13 cellular contexts compared by ENCODE assay signal in the genomic region with DNA sequence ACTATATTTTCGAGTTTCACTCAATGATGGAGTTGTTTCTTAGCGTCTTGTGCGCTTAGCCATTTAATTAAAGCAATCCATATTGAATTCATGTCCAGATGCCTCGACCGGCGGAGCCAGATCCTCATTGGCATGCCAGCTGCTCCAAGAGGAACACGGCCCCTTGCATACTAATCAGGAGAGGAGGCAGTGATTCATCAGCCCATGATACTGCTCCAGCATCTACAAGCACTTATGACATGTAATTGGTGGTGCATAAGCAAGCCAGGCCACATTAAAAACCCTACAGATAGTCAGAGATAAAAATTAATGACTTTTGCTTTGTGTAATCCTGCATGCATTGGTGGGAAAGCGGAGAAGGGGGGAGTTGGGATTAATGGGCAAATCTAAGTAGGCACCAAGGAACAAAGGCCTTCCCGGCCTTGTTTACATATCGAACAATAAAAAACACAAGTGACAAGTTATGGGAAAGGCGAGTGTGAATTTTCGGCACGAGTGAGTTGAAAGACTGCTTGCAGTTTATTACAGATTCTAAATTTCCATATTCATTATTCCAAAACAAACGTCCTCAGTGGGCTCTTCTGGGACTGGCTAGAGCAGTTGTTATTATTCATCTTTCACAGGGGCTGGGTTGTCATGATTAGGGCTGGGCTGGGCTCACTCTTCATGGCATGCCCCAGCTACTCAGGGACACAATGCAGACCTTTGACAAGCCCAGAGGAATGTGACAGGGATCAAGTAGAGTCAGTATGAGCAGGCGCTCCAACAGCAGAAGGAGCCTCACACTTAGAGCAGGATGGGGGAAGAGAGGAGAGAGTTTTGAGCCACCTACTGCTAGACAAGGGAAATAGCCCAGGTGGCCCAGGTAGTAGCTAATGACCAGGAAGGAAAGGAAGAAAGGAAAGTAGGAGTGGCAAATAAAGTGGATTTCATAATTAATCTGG.
DNase-seq lines count a peak whose midpoint lies in the region; ATAC-seq and TF ChIP-seq lines count a peak whose summit lies in the region.
"Had no signal": no experiment of that assay in that cellular context is flagged by ENCODE, and none has a peak within 500 bp of the region (broad histone marks: within the 10 kb centered on the region; RNA-seq: fewer than 3 reads in every experiment).

No MANE protein-coding gene starts in this region.

- ATAC-seq in HG03354 (IDR thresholded peaks at IDR 0.05; ENCODE audit: poor library complexity, severe bottlenecking, unreplicated experiment) = no peak
- no peak for ATAC-seq in HG02938 (IDR thresholded peaks at IDR 0.05; ENCODE audit: unreplicated experiment)
- ATAC-seq: right cardiac atrium had no signal

- no peak overlapping the region for H3K4me3 ChIP-seq in fibroblast of villous mesenchyme (ENCODE audit: low read depth, low read length)
- H3K4me3 ChIP-seq: ascending aorta; BLaER1 treated with 17β-estradiol and CSF1 and Interleukin-3, amounts not matched to agents 10 nM and 100 nM had no signal

- TF ChIP-seq CTCF in fibroblast of villous mesenchyme (IDR thresholded peaks at IDR 0.05; ENCODE audit: insufficient read depth, low read depth, low read length) = no peak

- DNase-seq in ELF-1 (ENCODE audit: low read depth, low spot score) (peak; percentile 64), NCI-H524 treated with DMSO at 0.1 percent for 48 hours (lab: John Stamatoyannopoulos, UW) (peak; percentile 89), fibroblast of villous mesenchyme (ENCODE audit: low read depth) (peak; percentile 2), nucleus accumbens (lab: John Stamatoyannopoulos, UW) (peak in 52 of 56 donors; percentile 9 to 90 (median 52)), NK-92 (lab: John Stamatoyannopoulos, UW; ENCODE audit: unreplicated experiment) (no peak)
- no peak for DNase-seq in central memory CD4-positive, alpha-beta T cell
- DNase-seq: activated CD8-positive, alpha-beta memory T cell treated with anti-CD3 and anti-CD28 coated beads, Interleukin-2, amount 50 U/mL, for 4 hours; Kasumi-1; right cardiac atrium had no signal

Comparison
In these comparisons a context has a peak if more than half of its experiments do, and no peak if none do; other contexts are left out.
1. DNase-seq: peak in ELF-1 (single experiment), NCI-H524 treated with DMSO at 0.1 percent for 48 hours (single experiment), fibroblast of villous mesenchyme (single experiment) and nucleus accumbens (52 of 56); none in NK-92 (single experiment) and central memory CD4-positive, alpha-beta T cell (single experiment).